In genomic region chr4:109701566-109702399, GRCh38 we compare ENCODE assay signal across 8 cellular contexts. TPM values are rescaled to one million over a fixed set of nuclear protein-coding genes. Genes with fewer than 3 reads are reported as not detected.
DNase-seq lines count a peak whose midpoint lies in the region; TF ChIP-seq lines count a peak whose summit lies in the region.

No MANE protein-coding gene starts in this region.

- TF ChIP-seq CTCF in Caco-2 (IDR thresholded peaks at IDR 0.05; ENCODE audit: insufficient read depth in 1 of 2, low read depth in 1 of 2, low read length in 1 of 2, severe bottlenecking in 1 of 2, unreplicated experiment in 1 of 2) (no peak), tibial nerve (IDR thresholded peaks at IDR 0.05) (no peak)

- POLR2A ChIA-PET in Caco-2 (lab: Charles Lee) = interaction anchor here (1.0 kb wide), 1 partner anchor 27 kb away, joined by 4 read pairs; no protein-coding TSS in a partner anchor

- peaks cover 22% of the 10 kb centered on the region for H3K4me1 ChIP-seq in Caco-2
- H3K4me1 ChIP-seq in adipocyte (ENCODE audit: control insufficient read depth, insufficient read depth, low read length) = peaks cover 17% of the 10 kb centered on the region
- H3K4me1 ChIP-seq in tibial nerve = peaks cover 0 to 24% (median 5%) of the 10 kb centered on the region in 4 donors

- TSS peak; percentile 21 for BruUV-seq in Caco-2 (replicated peaks; lab: Mats Ljungman, UMichigan)

- peaks cover 30% of the 10 kb centered on the region for H3K36me3 Mint-ChIP-seq in Caco-2 (ENCODE audit: insufficient read depth, unreplicated experiment)

- H3K4me3 Mint-ChIP-seq in Caco-2 (ENCODE audit: unreplicated experiment) = peak overlapping the region; percentile 83

- H3K36me3 ChIP-seq in Caco-2 (ENCODE audit: control insufficient read depth, insufficient read depth, low read length) (peaks cover 1% of the 10 kb centered on the region; the same call in 1 of the 2 replicates), adipocyte (ENCODE audit: control insufficient read depth, insufficient read depth, low read length, severe bottlenecking) (peaks cover 5% of the 10 kb centered on the region), tibial nerve (peaks cover 0 to 13% (median 0%) of the 10 kb centered on the region in 3 donors)

- H3K9me3 ChIP-seq in Caco-2 (no peaks in the 10 kb centered on the region), adipocyte (ENCODE audit: control insufficient read depth, low read length) (no peaks in the 10 kb centered on the region), tibial nerve (no peaks in the 10 kb centered on the region)

- no peak for TF ChIP-seq EP300 in tibial nerve (IDR thresholded peaks at IDR 0.05)

- CTCF ChIA-PET in Caco-2 (lab: Charles Lee) = interaction anchor here (0.9 to 1.7 kb wide), 3 partner anchors 9 to 103 kb away, joined by 3 to 5 read pairs (median 3); no protein-coding TSS in a partner anchor

- intact Hi-C loops in Caco-2 (cut with micrococcal nuclease; ENCODE audit: unreplicated experiment) = loop anchor here (1.0 to 5.0 kb wide), 4 partner anchors 116 to 271 kb away; partner anchors contain the start of genes GAR1 and SEC24B

- H3K4me1 Mint-ChIP-seq in Caco-2 (ENCODE audit: low read depth, unreplicated experiment) = peaks cover 22% of the 10 kb centered on the region

- peak overlapping the region; percentile 88 for H3K9ac ChIP-seq in adipocyte (ENCODE audit: low read length)

- H3K27me3 Mint-ChIP-seq in Caco-2 (ENCODE audit: insufficient read depth, unreplicated experiment) = no peaks in the 10 kb centered on the region

- H3K27ac ChIP-seq in tibial nerve = peak overlapping the region in 3 of 4 donors; percentile 82 to 90 (median 83)

- WGBS in tibial nerve, 2 donors = 62 to 63% methylated on average over 21 of the region's 21 CpGs

- H3K4me3 ChIP-seq in Caco-2 (ENCODE audit: low read depth, low read length) = peak overlapping the region; percentile 91
- peak overlapping the region; percentile 93 for H3K4me3 ChIP-seq in adipocyte (ENCODE audit: low read length)
- H3K4me3 ChIP-seq in tibial nerve = peak overlapping the region; percentile 62 to 70 (median 67)

- H3K27me3 ChIP-seq in Caco-2 (replicated peaks; ENCODE audit: control insufficient read depth, insufficient read depth, low read length) = no peaks in the 10 kb centered on the region
- H3K27me3 ChIP-seq in adipocyte (replicated peaks; ENCODE audit: control insufficient read depth, insufficient read depth, low read length) = no peaks in the 10 kb centered on the region
- no peaks in the 10 kb centered on the region for H3K27me3 ChIP-seq in tibial nerve

- DNase-seq in Caco-2 (peak; percentile 34 to 40), HK-2 (ENCODE audit: unreplicated experiment) (peak; percentile 13), adipocyte (ENCODE audit: low read depth) (peak; percentile 6), left kidney (ENCODE audit: low read depth, low spot score) (peak; percentile 70), tibial nerve (ENCODE audit: low spot score in 2 of 2) (no peak), hippocampal formation (lab: John Stamatoyannopoulos, UW) (no peak), GF-D8 (lab: John Stamatoyannopoulos, UW) (no peak), HPDE6-E6E7 (ENCODE audit: extremely low spot score) (no peak)

- peak overlapping the region; percentile 90 for H3K27ac Mint-ChIP-seq in Caco-2 (ENCODE audit: unreplicated experiment)

- TF ChIP-seq POLR2A in tibial nerve (IDR thresholded peaks at IDR 0.05) = no peak

- H3K9me3 Mint-ChIP-seq in Caco-2 (ENCODE audit: unreplicated experiment) = no peaks in the 10 kb centered on the region

RNA-seq across cellular contexts. Expression of gene CASP6, which starts 1.5 kb away (rescaled TPM):
- 35.9 and 36.7 TPM in 2 replicates for total RNA-seq in Caco-2 (2022)
- 10 to 100 TPM; 10.0 to 18.0 (median 13.7) TPM for total RNA-seq in tibial nerve

RNA-seq across cellular contexts. Expression of gene PLA2G12A, which starts 28.1 kb away (rescaled TPM):
- total RNA-seq in Caco-2 (2022) (34.1 and 47.8 TPM in 2 replicates), tibial nerve (10 to 100 TPM; 17.8 to 27.0 (median 22.4) TPM)

Comparison
In these comparisons a context has a peak if more than half of its experiments do, and no peak if none do; other contexts are left out.
1. DNase-seq: peak in Caco-2 (2 of 2), HK-2 (single experiment), adipocyte (single experiment) and left kidney (single experiment); none in tibial nerve (0 of 2), hippocampal formation (0 of 2), GF-D8 (single experiment) and HPDE6-E6E7 (single experiment).
2. Peak in every context shown above with its lines, with median percentiles within 50 percentile points of each other: H3K4me3 ChIP-seq.